In genomic region chr4:4996930-4997329, GRCh38 we compare ENCODE assay signal across 2 cellular contexts. TPM values are rescaled to one million over a fixed set of nuclear protein-coding genes. Genes with fewer than 3 reads are reported as not detected.
"Had no signal": no experiment of that assay in that cellular context is flagged by ENCODE, and none has a peak within 500 bp of the region (broad histone marks: within the 10 kb centered on the region; RNA-seq: fewer than 3 reads in every experiment).

No MANE protein-coding gene starts in this region.

RNA-seq across cellular contexts. Expression of gene CYTL1, which starts 22.3 kb away (rescaled TPM):
- total RNA-seq: naive thymus-derived CD8-positive, alpha-beta T cell had no signal
- polyA plus RNA-seq: naive thymus-derived CD8-positive, alpha-beta T cell had no signal

RNA-seq across cellular contexts. Expression of gene STK32B, which starts 54.4 kb away (rescaled TPM):
- total RNA-seq: naive thymus-derived CD8-positive, alpha-beta T cell had no signal
- polyA plus RNA-seq: immature natural killer cell; naive thymus-derived CD8-positive, alpha-beta T cell had no signal
